In genomic region chr14:23122086-23122485, GRCh38 we compare ENCODE assay signal across 26 cellular contexts. TPM values are rescaled to one million over a fixed set of nuclear protein-coding genes. Genes with fewer than 3 reads are reported as not detected.
DNase-seq lines count a peak whose midpoint lies in the region; ATAC-seq and TF ChIP-seq lines count a peak whose summit lies in the region.
"Had no signal": no experiment of that assay in that cellular context is flagged by ENCODE, and none has a peak within 500 bp of the region (broad histone marks: within the 10 kb centered on the region; RNA-seq: fewer than 3 reads in every experiment).

No MANE protein-coding gene starts in this region.

- H3K27ac ChIP-seq in ascending aorta = peak overlapping the region; percentile 53 to 63
- peak overlapping the region; percentile 61 to 64 for H3K27ac ChIP-seq in thoracic aorta
- H3K27ac ChIP-seq in ovary = peak overlapping the region in 1 of 2 donors; percentile 71
- H3K27ac ChIP-seq: body of pancreas, foreskin keratinocyte, SK-N-MC, suprapubic skin had no signal

- DNase-seq in ascending aorta (ENCODE audit: low spot score in 2 of 2) (no peak), nephron progenitor cell (no peak), thoracic aorta (ENCODE audit: low spot score) (no peak), ovary (no peak), amniotic stem cell (lab: John Stamatoyannopoulos, UW) (no peak)
- DNase-seq: activated CD4-positive, alpha-beta T cell treated with anti-CD3 and anti-CD28 coated beads, Interleukin-2, amount 10 ng/mL, durations not matched to agents 7 days and 5 days; activated naive CD8-positive, alpha-beta T cell treated with anti-CD3 and anti-CD28 coated beads, Interleukin-2, amount 10 ng/mL, durations not matched to agents 7 days and 5 days; CD4-positive, alpha-beta memory T cell; effector CD4-positive, alpha-beta T cell; foreskin keratinocyte; left ventricle myocardium superior; NCI-H1105 treated with DMSO at 0.1 percent for 48 hours; NCI-H2029 treated with DMSO at 0.1 percent for 48 hours; small intestine; stimulated activated CD4-positive, alpha-beta T cell treated with anti-CD3 and anti-CD28 coated beads, Interleukin-2, amount 100 ng/mL, for 48 hours had no signal

- H3K4me3 ChIP-seq in ascending aorta = no peak overlapping the region
- H3K4me3 ChIP-seq in thoracic aorta = no peak overlapping the region
- no peak overlapping the region for H3K4me3 ChIP-seq in ovary
- H3K4me3 ChIP-seq: body of pancreas, SK-N-MC, suprapubic skin had no signal

- H3K9me3 Mint-ChIP-seq in IgD-negative memory B cell (no peaks in the 10 kb centered on the region), nephron progenitor cell (no peaks in the 10 kb centered on the region)
- H3K9me3 Mint-ChIP-seq: activated CD4-positive, alpha-beta T cell treated with anti-CD3 and anti-CD28 coated beads, Interleukin-2, amount 10 ng/mL, durations not matched to agents 7 days and 5 days; activated naive CD8-positive, alpha-beta T cell treated with anti-CD3 and anti-CD28 coated beads, Interleukin-2, amount 10 ng/mL, durations not matched to agents 7 days and 5 days; activated T-helper 17 cell treated with anti-CD3 and anti-CD28 coated beads, Interleukin-2, amount 50 U/mL, for 72 hours; CD4-positive, alpha-beta memory T cell; stimulated activated effector memory CD8-positive, alpha-beta T cell treated with anti-CD3 and anti-CD28 coated beads, Interleukin-12 subunit alpha, Interleukin-12 subunit beta, amount 100 ng/mL, for 72 hours; T-helper 2 cell treated with Interferon-gamma antibody and Interleukin-4, amounts not matched to agents 5 μg/mL and 100 μg/mL, for 36 hours had no signal

- H3K36me3 ChIP-seq in ascending aorta (peaks cover 4 to 11% of the 10 kb centered on the region in 2 donors), thoracic aorta (no peaks in the 10 kb centered on the region), ovary (no peaks in the 10 kb centered on the region)

- H3K27ac Mint-ChIP-seq in IgD-negative memory B cell (peak overlapping the region in 2 of 3 donors; percentile 33 to 88), nephron progenitor cell (peak overlapping the region; percentile 98)
- H3K27ac Mint-ChIP-seq: T-helper 2 cell treated with Interferon-gamma antibody and Interleukin-4, amounts not matched to agents 5 μg/mL and 100 μg/mL, for 36 hours had no signal

- ATAC-seq in thoracic aorta (ENCODE audit: insufficient number of reproducible peaks, low FRiP score, low read depth) = no peak
- ATAC-seq in GM18520 (IDR thresholded peaks at IDR 0.05; ENCODE audit: unreplicated experiment) = no peak
- ATAC-seq: foreskin keratinocyte had no signal

- H3K9me3 ChIP-seq in ascending aorta (no peaks in the 10 kb centered on the region), thoracic aorta (no peaks in the 10 kb centered on the region), ovary (no peaks in the 10 kb centered on the region)
- H3K9me3 ChIP-seq: body of pancreas, suprapubic skin had no signal

- peaks cover 6 to 30% of the 10 kb centered on the region in 2 donors for H3K4me1 ChIP-seq in ascending aorta
- H3K4me1 ChIP-seq in thoracic aorta (ENCODE audit: control insufficient read depth in 1 of 2, low read depth in 2 of 2) = peaks cover 16 to 53% of the 10 kb centered on the region in 2 donors
- H3K4me1 ChIP-seq in ovary (ENCODE audit: insufficient read depth) = peaks cover 6% of the 10 kb centered on the region
- H3K4me1 ChIP-seq: foreskin keratinocyte had no signal

- TF ChIP-seq CTCF in ascending aorta (IDR thresholded peaks at IDR 0.05) = no peak
- TF ChIP-seq CTCF in nephron progenitor cell (IDR thresholded peaks at IDR 0.05) = no peak
- TF ChIP-seq CTCF in thoracic aorta (IDR thresholded peaks at IDR 0.05) = no peak
- TF ChIP-seq CTCF in ovary (IDR thresholded peaks at IDR 0.05) = no peak

- H3K27me3 Mint-ChIP-seq in IgD-negative memory B cell = no peaks in the 10 kb centered on the region
- H3K27me3 Mint-ChIP-seq in nephron progenitor cell (ENCODE audit: low read depth, poor library complexity) = peaks cover 5% of the 10 kb centered on the region
- H3K27me3 Mint-ChIP-seq: activated CD4-positive, alpha-beta T cell treated with anti-CD3 and anti-CD28 coated beads, Interleukin-2, amount 10 ng/mL, durations not matched to agents 7 days and 5 days; activated naive CD8-positive, alpha-beta T cell treated with anti-CD3 and anti-CD28 coated beads, Interleukin-2, amount 10 ng/mL, durations not matched to agents 7 days and 5 days; activated T-helper 17 cell treated with anti-CD3 and anti-CD28 coated beads, Interleukin-2, amount 50 U/mL, for 72 hours had no signal

- no peak for TF ChIP-seq EP300 in ovary (IDR thresholded peaks at IDR 0.05)

- intact Hi-C loops in ascending aorta (cut with DNase I) = loop anchor here (5.0 kb wide), 1 partner anchor 180 kb away; the partner anchor contains the start of gene PPP1R3E
- intact Hi-C loops in ovary (cut with DNase I) = loop anchor here in 1 of 4 donors (10.0 kb wide), 1 partner anchor 173 kb away; no protein-coding TSS in a partner anchor

- H3K4me1 Mint-ChIP-seq in IgD-negative memory B cell = peaks cover 29 to 34% (median 29%) of the 10 kb centered on the region in 3 donors
- H3K4me1 Mint-ChIP-seq in nephron progenitor cell = peaks cover 75% of the 10 kb centered on the region

- H3K36me3 Mint-ChIP-seq in IgD-negative memory B cell = peaks cover 2% of the 10 kb centered on the region
- H3K36me3 Mint-ChIP-seq in nephron progenitor cell (ENCODE audit: low read depth) = no peaks in the 10 kb centered on the region
- H3K36me3 Mint-ChIP-seq: activated naive CD8-positive, alpha-beta T cell treated with anti-CD3 and anti-CD28 coated beads, Interleukin-2, amount 10 ng/mL, durations not matched to agents 7 days and 5 days; CD4-positive, alpha-beta memory T cell; stimulated activated effector memory CD8-positive, alpha-beta T cell treated with anti-CD3 and anti-CD28 coated beads, Interleukin-12 subunit alpha, Interleukin-12 subunit beta, amount 100 ng/mL, for 72 hours had no signal

- H3K4me3 Mint-ChIP-seq in IgD-negative memory B cell = peak overlapping the region in 1 of 4 donors; percentile 72
- no peak overlapping the region for H3K4me3 Mint-ChIP-seq in nephron progenitor cell
- H3K4me3 Mint-ChIP-seq: activated CD4-positive, alpha-beta T cell treated with anti-CD3 and anti-CD28 coated beads, Interleukin-2, amount 10 ng/mL, durations not matched to agents 7 days and 5 days; T-helper 2 cell treated with Interferon-gamma antibody and Interleukin-4, amounts not matched to agents 5 μg/mL and 100 μg/mL, for 36 hours had no signal

- 88 to 92% (median 91%) methylated on average over 6 of the region's 6 CpGs for WGBS in ovary, 3 donors

- no peaks in the 10 kb centered on the region for H3K27me3 ChIP-seq in ascending aorta
- H3K27me3 ChIP-seq in thoracic aorta (replicated peaks; ENCODE audit: insufficient read depth) = no peaks in the 10 kb centered on the region
- H3K27me3 ChIP-seq in ovary = no peaks in the 10 kb centered on the region
- H3K27me3 ChIP-seq: body of pancreas, foreskin keratinocyte, suprapubic skin had no signal

- TF ChIP-seq POLR2A in ovary (IDR thresholded peaks at IDR 0.05) = no peak

RNA-seq across cellular contexts. Expression of gene CEBPE, which starts 3.0 kb away (rescaled TPM):
- polyA plus RNA-seq in IgD-negative memory B cell = not detected
- not detected for total RNA-seq in ascending aorta
- not detected for total RNA-seq in thoracic aorta
- total RNA-seq in ovary = not detected
- under 1 TPM in 1 of 2 donors, not detected in 1; 0.04 TPM for polyA plus RNA-seq in ovary
- total RNA-seq: activated T-helper 17 cell treated with anti-CD3 and anti-CD28 coated beads, Interleukin-2, amount 50 U/mL, for 72 hours; body of pancreas; cerebellum; foreskin keratinocyte; left ventricle myocardium superior; MCF 10A; suprapubic skin had no signal
- polyA plus RNA-seq: foreskin keratinocyte, neural cell had no signal

RNA-seq across cellular contexts. Expression of gene CIROP, which starts 17.3 kb away (rescaled TPM):
- polyA plus RNA-seq in IgD-negative memory B cell = not detected
- not detected for total RNA-seq in ascending aorta
- 1 to 10 TPM in 1 of 2 donors, not detected in 1; 1.1 TPM for total RNA-seq in thoracic aorta
- not detected for total RNA-seq in ovary
- polyA plus RNA-seq in ovary = not detected
- total RNA-seq: activated CD4-positive, alpha-beta T cell treated with anti-CD3 and anti-CD28 coated beads, Interleukin-2, amount 10 ng/mL, durations not matched to agents 7 days and 5 days; activated naive CD8-positive, alpha-beta T cell treated with anti-CD3 and anti-CD28 coated beads, Interleukin-2, amount 10 ng/mL, durations not matched to agents 7 days and 5 days; activated T-helper 17 cell treated with anti-CD3 and anti-CD28 coated beads, Interleukin-2, amount 50 U/mL, for 72 hours; body of pancreas; CD4-positive, alpha-beta memory T cell; cerebellum; foreskin keratinocyte; left ventricle myocardium superior; MCF 10A; suprapubic skin had no signal
- polyA plus RNA-seq: CD4-positive, alpha-beta memory T cell; foreskin keratinocyte; neural cell had no signal

RNA-seq across cellular contexts. Expression of gene C14orf119, which starts 26.8 kb away (rescaled TPM):
- polyA plus RNA-seq in IgD-negative memory B cell (68.7 TPM), ovary (10 to 100 TPM; 31.4 to 55.6 TPM)
- total RNA-seq in ascending aorta (2.2 TPM), thoracic aorta (10 to 100 TPM; 18.0 to 18.4 TPM), ovary (10 to 100 TPM; 13.8 to 47.2 (median 41.5) TPM)

RNA-seq across cellular contexts. Expression of gene ACIN1, which starts 27.1 kb away (rescaled TPM):
- polyA plus RNA-seq in IgD-negative memory B cell (18.8 TPM), ovary (100 to 1,000 TPM in 1 of 2 donors, 10 to 100 TPM in 1; 95.4 to 165 TPM)
- total RNA-seq in ascending aorta (58.9 TPM), thoracic aorta (100 to 1,000 TPM; 117 to 154 TPM), ovary (100 to 1,000 TPM in 5 of 7 donors, 10 to 100 TPM in 2; 83.3 to 162 (median 135) TPM)
